ENCODE assay signal across 27 cellular contexts in the genomic region with DNA sequence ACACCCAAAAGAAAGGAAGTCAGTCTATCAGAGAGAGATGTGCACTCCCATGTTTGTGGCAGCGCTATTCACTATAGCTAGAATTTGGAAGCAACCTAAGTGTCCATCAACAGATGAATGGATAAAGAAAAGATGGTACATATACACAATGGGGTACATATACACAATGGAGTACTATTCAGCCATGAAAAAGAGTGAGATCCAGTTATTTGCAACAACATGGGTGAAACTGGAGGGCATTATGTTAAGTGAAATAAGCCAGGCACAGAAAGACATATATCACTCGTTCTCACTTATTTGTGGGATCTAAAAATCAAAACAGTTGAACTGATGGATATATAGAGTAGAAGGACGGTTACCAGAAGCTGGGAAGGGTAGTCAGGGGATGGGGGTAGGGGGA.
"Had no signal": no experiment of that assay in that cellular context is flagged by ENCODE, and none has a peak within 500 bp of the region (broad histone marks: within the 10 kb centered on the region; RNA-seq: fewer than 3 reads in every experiment).

No MANE protein-coding gene starts in this region.

- H3K27me3 ChIP-seq: suprapubic skin, testis, thyroid gland, tibial nerve, upper lobe of left lung, upper lobe of right lung, uterus, vagina had no signal

- H3K36me3 ChIP-seq: stomach, suprapubic skin, thoracic aorta, thyroid gland, tibial artery, tibial nerve, transverse colon, upper lobe of left lung, upper lobe of right lung, uterus, vagina had no signal

- ATAC-seq: stimulated activated effector memory CD8-positive, alpha-beta T cell treated with anti-CD3 and anti-CD28 coated beads, Interleukin-12 subunit alpha, Interleukin-12 subunit beta, amount 100 ng/mL, for 72 hours; stimulated activated memory B cell treated with anti-CD40 and anti-IgM and Interleukin-4, amounts not matched to agents 10 μg/mL and 1 μg/mL and 100 μg/mL, for 72 hours; stimulated activated naive B cell treated with anti-CD40 and anti-IgM and Interleukin-4, amounts not matched to agents 10 μg/mL and 1 μg/mL and 100 μg/mL, for 72 hours; stimulated activated naive CD8-positive, alpha-beta T cell treated with anti-CD3 and anti-CD28 coated beads, Interleukin-15, amount 100 ng/mL, for 72 hours; stimulated activated naive CD8-positive, alpha-beta T cell treated with anti-CD3 and anti-CD28 coated beads, Interleukin-15, Interleukin-2, amounts not matched to agents 100 U/mL and 50 U/mL, for 24 hours; upper lobe of right lung had no signal

- FAIRE-seq: urothelium cell line had no signal

- H3K27ac ChIP-seq: stomach, suprapubic skin, testis, thoracic aorta, thyroid gland, tibial artery, tibial nerve, transverse colon, upper lobe of left lung, upper lobe of right lung, uterus, vagina had no signal

- H3K9me3 ChIP-seq: stomach, suprapubic skin, testis, thoracic aorta, thyroid gland, tibial artery, tibial nerve, transverse colon, upper lobe of left lung, upper lobe of right lung, uterus, vagina had no signal

- H3K4me3 ChIP-seq: stomach, suprapubic skin, testis, thoracic aorta, thyroid gland, tibial artery, tibial nerve, transverse colon, upper lobe of left lung, upper lobe of right lung, uterus, vagina had no signal

- H3K4me1 ChIP-seq: stomach, suprapubic skin, testis, thyroid gland, tibial artery, transverse colon, upper lobe of left lung, upper lobe of right lung, uterus, vagina had no signal

- DNase-seq: stimulated activated CD4-positive, alpha-beta T cell treated with anti-CD3 and anti-CD28 coated beads, Interleukin-2, amount 100 ng/mL, for 48 hours; stimulated activated CD4-positive, alpha-beta T cell treated with anti-CD3 and anti-CD28 coated beads, Interleukin-4, amount 100 ng/mL, for 1 hour; stimulated activated CD4-positive, alpha-beta T cell treated with anti-CD3 and anti-CD28 coated beads, Interleukin-4, amount 100 ng/mL, for 24 hours; stimulated activated CD4-positive, alpha-beta T cell treated with anti-CD3 and anti-CD28 coated beads, Interleukin-4, amount 100 ng/mL, for 4 hours; stimulated activated CD8-positive, alpha-beta memory T cell treated with anti-CD3 and anti-CD28 coated beads, Interleukin-4, amount 100 ng/mL, for 48 hours; stimulated activated naive B cell treated with anti-CD40 and anti-IgM and Interleukin-4, amounts not matched to agents 10 μg/mL and 1 μg/mL and 100 μg/mL, for 72 hours; stimulated activated naive CD4-positive, alpha-beta T cell; stimulated activated naive CD4-positive, alpha-beta T cell treated with Interleukin-2 at 50 U/mL for 16 hours; stimulated activated naive CD8-positive, alpha-beta T cell treated with anti-CD3 and anti-CD28 coated beads, Interleukin-15, amount 100 ng/mL, for 72 hours; stimulated activated naive CD8-positive, alpha-beta T cell treated with anti-CD3 and anti-CD28 coated beads, Interleukin-15, Interleukin-2, amounts not matched to agents 100 U/mL and 50 U/mL, for 24 hours; stomach; substantia nigra; testis; thyroid gland; tibial artery; transverse colon; trophoblast cell; upper lobe of left lung; upper lobe of right lung; uterus had no signal
